Comparison of ENCODE assay signal across 18 cellular contexts in genomic region chr10:68403701-68404100, GRCh38.
"Had no signal": no experiment of that assay in that cellular context is flagged by ENCODE, and none has a peak within 500 bp of the region (broad histone marks: within the 10 kb centered on the region; RNA-seq: fewer than 3 reads in every experiment).

No MANE protein-coding gene starts in this region.

- H3K9me3 ChIP-seq: esophagus muscularis mucosa, gastrocnemius medialis, heart right ventricle, neutrophil, sigmoid colon, stomach, thoracic aorta, transverse colon had no signal

- DNase-seq: effector memory CD8-positive, alpha-beta T cell; gastrocnemius medialis; heart right ventricle; hypothalamus; mammary epithelial cell; naive thymus-derived CD8-positive, alpha-beta T cell; posterior cingulate gyrus; sigmoid colon; small intestine; stimulated activated CD4-positive, alpha-beta T cell treated with anti-CD3 and anti-CD28 coated beads, Interleukin-12 subunit alpha, Interleukin-12 subunit beta, amount 100 ng/mL, for 4 hours; stimulated activated naive CD4-positive, alpha-beta T cell; stomach; substantia nigra; transverse colon had no signal

- H3K27ac ChIP-seq: epithelial cell of prostate, esophagus muscularis mucosa, gastrocnemius medialis, heart right ventricle, neutrophil, sigmoid colon, stomach, thoracic aorta, transverse colon had no signal

- H3K4me3 ChIP-seq: esophagus muscularis mucosa, gastrocnemius medialis, heart right ventricle, sigmoid colon, stomach, thoracic aorta, transverse colon had no signal

- H3K27me3 ChIP-seq: esophagus muscularis mucosa, gastrocnemius medialis, heart right ventricle, sigmoid colon, stomach, transverse colon had no signal
